9 cellular contexts compared by ENCODE assay signal in genomic region chr3:115239717-115240116, GRCh38.
DNase-seq lines count a peak whose midpoint lies in the region; ATAC-seq and TF ChIP-seq lines count a peak whose summit lies in the region.
"Had no signal": no experiment of that assay in that cellular context is flagged by ENCODE, and none has a peak within 500 bp of the region (broad histone marks: within the 10 kb centered on the region; RNA-seq: fewer than 3 reads in every experiment).

No MANE protein-coding gene starts in this region.

- peak overlapping the region; percentile 56; the same call in 1 of the 2 replicates for H3K27ac ChIP-seq in RWPE1

- ATAC-seq in HG02840 (IDR thresholded peaks at IDR 0.05; ENCODE audit: low FRiP score, unreplicated experiment) = no peak
- no peak for ATAC-seq in HG02763 (IDR thresholded peaks at IDR 0.05; ENCODE audit: unreplicated experiment)

- CTCF ChIA-PET in RWPE1 (lab: Yijun Ruan, JAX) = no interaction called here

- no peaks in the 10 kb centered on the region for H3K36me3 Mint-ChIP-seq in activated naive CD8-positive, alpha-beta T cell treated with anti-CD3 and anti-CD28 coated beads for 36 hours

- no peaks in the 10 kb centered on the region for H3K27me3 Mint-ChIP-seq in activated naive CD8-positive, alpha-beta T cell treated with anti-CD3 and anti-CD28 coated beads for 36 hours

- TF ChIP-seq CTCF in RWPE1 (conservative IDR thresholded peaks at IDR 0.05; ENCODE audit: low read depth) (no peak), foreskin fibroblast (IDR thresholded peaks at IDR 0.05; ENCODE audit: low read depth, low read length) (no peak)

- DNase-seq in HPDE6-E6E7 (ENCODE audit: extremely low spot score) = peak; percentile 67
- peak; percentile 86 for DNase-seq in RWPE1 (ENCODE audit: low spot score)
- DNase-seq in foreskin fibroblast = peak; percentile 97 to 98
- DNase-seq in renal cortical epithelial cell (ENCODE audit: low read depth) = peak; percentile 96
- no peak for DNase-seq in activated naive CD8-positive, alpha-beta T cell treated with anti-CD3 and anti-CD28 coated beads for 36 hours
- no peak for DNase-seq in stimulated activated CD4-positive, alpha-beta T cell treated with anti-CD3 and anti-CD28 coated beads, Interleukin-12 subunit alpha, Interleukin-12 subunit beta, amount 100 ng/mL, for 4 hours

- POLR2A ChIA-PET in RWPE1 (lab: Yijun Ruan, JAX; ENCODE audit: low non-redundant PET) = no interaction called here

- H3K9me3 Mint-ChIP-seq in activated naive CD8-positive, alpha-beta T cell treated with anti-CD3 and anti-CD28 coated beads for 36 hours = peaks cover 4% of the 10 kb centered on the region

- H3K4me3 ChIP-seq in foreskin fibroblast (ENCODE audit: low read depth in 1 of 2, low read length in 2 of 2) = no peak overlapping the region
- H3K4me3 ChIP-seq: suprapubic skin had no signal

- H3K4me3 Mint-ChIP-seq in activated naive CD8-positive, alpha-beta T cell treated with anti-CD3 and anti-CD28 coated beads for 36 hours = no peak overlapping the region

- H3K27ac Mint-ChIP-seq in activated naive CD8-positive, alpha-beta T cell treated with anti-CD3 and anti-CD28 coated beads for 36 hours = no peak overlapping the region

- H3K4me1 Mint-ChIP-seq in activated naive CD8-positive, alpha-beta T cell treated with anti-CD3 and anti-CD28 coated beads for 36 hours = no peaks in the 10 kb centered on the region

Comparison
In these comparisons a context has a peak if more than half of its experiments do, and no peak if none do; other contexts are left out.
1. DNase-seq: peak in HPDE6-E6E7 (single experiment), RWPE1 (single experiment), foreskin fibroblast (2 of 2) and renal cortical epithelial cell (single experiment); none in activated naive CD8-positive, alpha-beta T cell treated with anti-CD3 and anti-CD28 coated beads for 36 hours (single experiment) and stimulated activated CD4-positive, alpha-beta T cell treated with anti-CD3 and anti-CD28 coated beads, Interleukin-12 subunit alpha, Interleukin-12 subunit beta, amount 100 ng/mL, for 4 hours (single experiment).